In genomic region chr7:35204850-35205249, GRCh38 we compare ENCODE assay signal across 9 cellular contexts. TPM values are rescaled to one million over a fixed set of nuclear protein-coding genes. Genes with fewer than 3 reads are reported as not detected.
"Had no signal": no experiment of that assay in that cellular context is flagged by ENCODE, and none has a peak within 500 bp of the region (broad histone marks: within the 10 kb centered on the region; RNA-seq: fewer than 3 reads in every experiment).

No MANE protein-coding gene starts in this region.

RNA-seq across cellular contexts. Expression of gene TBX20, which starts 49.0 kb away (rescaled TPM):
- total RNA-seq: kidney; lower leg skin; lung microvascular endothelial cell; mammary epithelial cell; myocyte; naive thymus-derived CD4-positive, alpha-beta T cell had no signal
- polyA plus RNA-seq: immature natural killer cell; keratinocyte; lung; mammary epithelial cell; naive thymus-derived CD4-positive, alpha-beta T cell had no signal
